8 cellular contexts compared by ENCODE assay signal in genomic region chr7:106283501-106283830, GRCh38. TPM values are rescaled to one million over a fixed set of nuclear protein-coding genes. Genes with fewer than 3 reads are reported as not detected.
DNase-seq lines count a peak whose midpoint lies in the region; ATAC-seq and TF ChIP-seq lines count a peak whose summit lies in the region.

No MANE protein-coding gene starts in this region.

- H3K4me3 Mint-ChIP-seq in activated CD8-positive, alpha-beta memory T cell treated with anti-CD3 and anti-CD28 coated beads, Interleukin-2, amount 10 ng/mL, durations not matched to agents 7 days and 5 days, result peak overlapping the region; percentile 95

- H3K9me3 Mint-ChIP-seq in activated CD8-positive, alpha-beta memory T cell treated with anti-CD3 and anti-CD28 coated beads, Interleukin-2, amount 10 ng/mL, durations not matched to agents 7 days and 5 days (ENCODE audit: low read depth), result no peaks in the 10 kb centered on the region

- H3K27ac ChIP-seq in thoracic aorta, result peak overlapping the region; percentile 81 to 93

- H3K27me3 Mint-ChIP-seq in activated CD8-positive, alpha-beta memory T cell treated with anti-CD3 and anti-CD28 coated beads, Interleukin-2, amount 10 ng/mL, durations not matched to agents 7 days and 5 days, result no peaks in the 10 kb centered on the region

- H3K36me3 ChIP-seq in adipocyte (ENCODE audit: control insufficient read depth, insufficient read depth, low read length, severe bottlenecking) (peaks cover 13% of the 10 kb centered on the region), kidney epithelial cell (ENCODE audit: control insufficient read depth, insufficient read depth, low read length) (no peaks in the 10 kb centered on the region), thoracic aorta (no peaks in the 10 kb centered on the region)

- peak overlapping the region; percentile 90 for H3K9ac ChIP-seq in adipocyte (ENCODE audit: low read length)

- ATAC-seq in activated CD8-positive, alpha-beta memory T cell treated with anti-CD3 and anti-CD28 coated beads, Interleukin-2, amount 10 ng/mL, durations not matched to agents 7 days and 5 days, result no peak
- ATAC-seq in thoracic aorta (ENCODE audit: insufficient number of reproducible peaks, low FRiP score, low read depth) (no peak), HG03159 (IDR thresholded peaks at IDR 0.05; ENCODE audit: unreplicated experiment) (no peak)

- peak overlapping the region; percentile 92 for H3K27ac Mint-ChIP-seq in activated CD8-positive, alpha-beta memory T cell treated with anti-CD3 and anti-CD28 coated beads, Interleukin-2, amount 10 ng/mL, durations not matched to agents 7 days and 5 days

- TF ChIP-seq CTCF in kidney epithelial cell (IDR thresholded peaks at IDR 0.05; ENCODE audit: insufficient read depth, low read length, poor library complexity, severe bottlenecking) (no peak), thoracic aorta (IDR thresholded peaks at IDR 0.05) (no peak)

- H3K36me3 Mint-ChIP-seq in activated CD8-positive, alpha-beta memory T cell treated with anti-CD3 and anti-CD28 coated beads, Interleukin-2, amount 10 ng/mL, durations not matched to agents 7 days and 5 days, result peaks cover 23% of the 10 kb centered on the region

- H3K4me1 ChIP-seq in adipocyte (ENCODE audit: control insufficient read depth, insufficient read depth, low read length) (peaks cover 18% of the 10 kb centered on the region), thoracic aorta (ENCODE audit: control insufficient read depth in 1 of 2, low read depth in 2 of 2) (peaks cover 29 to 36% of the 10 kb centered on the region in 2 donors)

- H3K27me3 ChIP-seq in adipocyte (replicated peaks; ENCODE audit: control insufficient read depth, insufficient read depth, low read length), result no peaks in the 10 kb centered on the region
- H3K27me3 ChIP-seq in kidney epithelial cell (ENCODE audit: control insufficient read depth, insufficient read depth, low read length), result no peaks in the 10 kb centered on the region
- H3K27me3 ChIP-seq in thoracic aorta (replicated peaks; ENCODE audit: insufficient read depth), result no peaks in the 10 kb centered on the region

- H3K4me3 ChIP-seq in adipocyte (ENCODE audit: low read length), result peak overlapping the region; percentile 91
- peak overlapping the region; percentile 61 for H3K4me3 ChIP-seq in kidney epithelial cell (ENCODE audit: low read depth, low read length)
- H3K4me3 ChIP-seq in thoracic aorta, result peak overlapping the region; percentile 75

- no peak for DNase-seq in activated CD8-positive, alpha-beta memory T cell treated with anti-CD3 and anti-CD28 coated beads, Interleukin-2, amount 10 ng/mL, durations not matched to agents 7 days and 5 days
- no peak for DNase-seq in activated CD8-positive, alpha-beta memory T cell treated with anti-CD3 and anti-CD28 coated beads for 24 hours
- DNase-seq in adipocyte (ENCODE audit: low read depth), result peak; percentile 48
- no peak for DNase-seq in kidney epithelial cell (ENCODE audit: low read depth)
- no peak for DNase-seq in thoracic aorta (ENCODE audit: low spot score)
- DNase-seq in kidney tubule cell (ENCODE audit: low spot score), result no peak
- no peak for DNase-seq in SKM-1 treated with dmso at 0.1 percent for 144 hours (lab: John Stamatoyannopoulos, UW; ENCODE audit: unreplicated experiment)

- H3K9me3 ChIP-seq in adipocyte (ENCODE audit: control insufficient read depth, low read length), result no peaks in the 10 kb centered on the region
- no peaks in the 10 kb centered on the region for H3K9me3 ChIP-seq in thoracic aorta

- CTCF ChIA-PET in activated CD8-positive, alpha-beta memory T cell treated with anti-CD3 and anti-CD28 coated beads, Interleukin-2, amount 10 ng/mL, durations not matched to agents 7 days and 5 days (lab: Charles Lee), result interaction anchor here (2.3 to 2.6 kb wide), 2 partner anchors 63 to 107 kb away, joined by 9 to 18 read pairs; no protein-coding TSS in a partner anchor

- peaks cover 54% of the 10 kb centered on the region for H3K4me1 Mint-ChIP-seq in activated CD8-positive, alpha-beta memory T cell treated with anti-CD3 and anti-CD28 coated beads, Interleukin-2, amount 10 ng/mL, durations not matched to agents 7 days and 5 days

RNA-seq across cellular contexts. Expression of gene NAMPT, which starts 1.3 kb away (rescaled TPM):
- 100 to 1,000 TPM in 1 of 2 experiments, 10 to 100 TPM in 1; 89.7 to 188 TPM for total RNA-seq in activated CD8-positive, alpha-beta memory T cell treated with anti-CD3 and anti-CD28 coated beads, Interleukin-2, amount 10 ng/mL, durations not matched to agents 7 days and 5 days
- total RNA-seq in kidney epithelial cell (125 and 130 TPM in 2 replicates), thoracic aorta (1,000 to 10,000 TPM in 1 of 2 donors, 100 to 1,000 TPM in 1; 274 to 1,075 TPM)
